6 cellular contexts compared by ENCODE assay signal in the genomic region with DNA sequence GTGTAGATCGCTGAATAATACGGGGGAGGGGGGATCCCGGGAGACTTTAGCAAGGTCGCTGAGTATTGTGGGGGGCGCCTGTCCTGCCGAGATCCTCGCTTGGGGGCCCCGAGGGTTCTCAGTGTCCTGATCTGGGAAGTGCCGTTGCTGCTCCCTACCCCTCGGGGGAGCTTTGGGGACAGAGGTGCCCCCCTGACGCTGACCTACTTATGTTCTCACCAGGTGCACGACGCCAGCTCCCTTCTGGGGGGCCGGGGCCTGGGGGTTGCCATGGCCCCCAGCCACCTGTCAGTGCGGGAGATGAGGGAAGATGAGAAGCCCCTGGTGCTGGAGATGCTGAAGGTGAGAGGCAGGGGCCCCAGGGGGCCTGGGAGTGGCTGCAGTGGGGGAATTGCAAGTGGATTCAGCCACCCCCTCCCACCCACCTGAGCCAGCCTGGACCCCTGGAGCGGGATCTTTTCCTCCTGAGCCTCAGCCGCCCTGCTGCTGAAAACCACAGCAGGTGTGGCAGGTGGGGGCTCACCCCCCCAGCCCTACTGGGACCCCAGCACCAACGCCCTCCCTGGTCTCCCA. TPM values are rescaled to one million over a fixed set of nuclear protein-coding genes. Genes with fewer than 3 reads are reported as not detected.
DNase-seq lines count a peak whose midpoint lies in the region; TF ChIP-seq lines count a peak whose summit lies in the region.

No MANE protein-coding gene starts in this region.

- peak overlapping the region; percentile 97 for H3K27ac Mint-ChIP-seq in HFFc6

- TF ChIP-seq EP300 in neural cell (conservative IDR thresholded peaks at IDR 0.05; ENCODE audit: poor library complexity, severe bottlenecking), result no peak

- H3K9me3 ChIP-seq in neural cell (ENCODE audit: low read length), result no peaks in the 10 kb centered on the region

- peak overlapping the region; percentile 95 for H3K9ac ChIP-seq in neural cell (ENCODE audit: low read length)

- in situ Hi-C loops in astrocyte of the spinal cord (cut with HindIII; ENCODE audit: low sequenced_read_pairs), result no loop called here

- TF ChIP-seq RAD21 in neural cell (conservative IDR thresholded peaks at IDR 0.05), result no peak

- H3K27me3 Mint-ChIP-seq in HFFc6 (ENCODE audit: insufficient read depth), result peaks cover 4% of the 10 kb centered on the region

- H3K9me3 Mint-ChIP-seq in HFFc6, result no peaks in the 10 kb centered on the region

- H3F3A ChIP-seq in neural cell (ENCODE audit: insufficient read depth, low read length, poor library complexity, severe bottlenecking), result no peaks in the 10 kb centered on the region

- DNase-seq in HFFc6 (no peak), astrocyte of the spinal cord (ENCODE audit: low read depth, low spot score) (no peak), pons (ENCODE audit: low spot score) (no peak), 8988T (no peak), AML-193 (lab: John Stamatoyannopoulos, UW) (no peak)

- H3K27ac ChIP-seq in neural cell (ENCODE audit: low read length), result peak overlapping the region; percentile 87

- 0 out of 2 replicates have a peak, but pooled peaks have one; percentile 18 for TF ChIP-seq CTCF in HFFc6 (IDR thresholded peaks at IDR 0.05)
- TF ChIP-seq CTCF in astrocyte of the spinal cord (IDR thresholded peaks at IDR 0.05; ENCODE audit: low read depth, low read length), result no peak
- TF ChIP-seq CTCF in neural cell (IDR thresholded peaks at IDR 0.05; ENCODE audit: poor library complexity, severe bottlenecking), result peak; percentile 22

- H4K20me1 ChIP-seq in neural cell (ENCODE audit: insufficient read depth), result no peaks in the 10 kb centered on the region

- H3K27me3 ChIP-seq in neural cell (ENCODE audit: insufficient read depth, low read depth, low read length), result no peaks in the 10 kb centered on the region

- H3K4me3 Mint-ChIP-seq in HFFc6, result peak overlapping the region; percentile 87

- H3K79me2 ChIP-seq in neural cell (replicated peaks; ENCODE audit: insufficient read depth, low read length), result peaks cover 14% of the 10 kb centered on the region

- H3K4me3 ChIP-seq in astrocyte of the spinal cord (ENCODE audit: low read depth, low read length), result peak overlapping the region; percentile 73
- peak overlapping the region; percentile 90 for H3K4me3 ChIP-seq in neural cell (ENCODE audit: low read length)

- no peaks in the 10 kb centered on the region for H3K36me3 Mint-ChIP-seq in HFFc6 (ENCODE audit: low read depth)

- H3K36me3 ChIP-seq in neural cell (ENCODE audit: insufficient read depth, low read length), result no peaks in the 10 kb centered on the region

- peak overlapping the region; percentile 88 for H3K4me2 ChIP-seq in neural cell (ENCODE audit: low read length)

- peak overlapping the region; percentile 76 for H2AFZ ChIP-seq in neural cell (ENCODE audit: low read depth, low read length)

- no peaks in the 10 kb centered on the region for H3K9me2 ChIP-seq in neural cell (ENCODE audit: insufficient read depth, low read length)

- H3K4me1 Mint-ChIP-seq in HFFc6 (ENCODE audit: low read depth), result peaks cover 27% of the 10 kb centered on the region

TF ChIP-seq in neural cell, 6 proteins besides CTCF, POLR2A, EP300 and RAD21:
- TF ChIP-seq POLR2AphosphoS5 (IDR thresholded peaks at IDR 0.05), result no peak
- no peak for TF ChIP-seq MXI1 (conservative IDR thresholded peaks at IDR 0.05; ENCODE audit: poor library complexity, severe bottlenecking)
- no peak for TF ChIP-seq TAF1 (IDR thresholded peaks at IDR 0.05; ENCODE audit: low read depth)
- TF ChIP-seq EZH2 (IDR thresholded peaks at IDR 0.05; ENCODE audit: borderline replicate concordance, insufficient read depth, low read length, poor library complexity, severe bottlenecking), result no peak
- no peak for TF ChIP-seq SMC3 (conservative IDR thresholded peaks at IDR 0.05; ENCODE audit: poor library complexity)
- TF ChIP-seq, protein P1, sequence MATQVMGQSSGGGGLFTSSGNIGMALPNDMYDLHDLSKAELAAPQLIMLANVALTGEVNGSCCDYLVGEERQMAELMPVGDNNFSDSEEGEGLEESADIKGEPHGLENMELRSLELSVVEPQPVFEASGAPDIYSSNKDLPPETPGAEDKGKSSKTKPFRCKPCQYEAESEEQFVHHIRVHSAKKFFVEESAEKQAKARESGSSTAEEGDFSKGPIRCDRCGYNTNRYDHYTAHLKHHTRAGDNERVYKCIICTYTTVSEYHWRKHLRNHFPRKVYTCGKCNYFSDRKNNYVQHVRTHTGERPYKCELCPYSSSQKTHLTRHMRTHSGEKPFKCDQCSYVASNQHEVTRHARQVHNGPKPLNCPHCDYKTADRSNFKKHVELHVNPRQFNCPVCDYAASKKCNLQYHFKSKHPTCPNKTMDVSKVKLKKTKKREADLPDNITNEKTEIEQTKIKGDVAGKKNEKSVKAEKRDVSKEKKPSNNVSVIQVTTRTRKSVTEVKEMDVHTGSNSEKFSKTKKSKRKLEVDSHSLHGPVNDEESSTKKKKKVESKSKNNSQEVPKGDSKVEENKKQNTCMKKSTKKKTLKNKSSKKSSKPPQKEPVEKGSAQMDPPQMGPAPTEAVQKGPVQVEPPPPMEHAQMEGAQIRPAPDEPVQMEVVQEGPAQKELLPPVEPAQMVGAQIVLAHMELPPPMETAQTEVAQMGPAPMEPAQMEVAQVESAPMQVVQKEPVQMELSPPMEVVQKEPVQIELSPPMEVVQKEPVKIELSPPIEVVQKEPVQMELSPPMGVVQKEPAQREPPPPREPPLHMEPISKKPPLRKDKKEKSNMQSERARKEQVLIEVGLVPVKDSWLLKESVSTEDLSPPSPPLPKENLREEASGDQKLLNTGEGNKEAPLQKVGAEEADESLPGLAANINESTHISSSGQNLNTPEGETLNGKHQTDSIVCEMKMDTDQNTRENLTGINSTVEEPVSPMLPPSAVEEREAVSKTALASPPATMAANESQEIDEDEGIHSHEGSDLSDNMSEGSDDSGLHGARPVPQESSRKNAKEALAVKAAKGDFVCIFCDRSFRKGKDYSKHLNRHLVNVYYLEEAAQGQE (IDR thresholded peaks at IDR 0.05; ENCODE audit: borderline replicate concordance), result no peak

RNA-seq across cellular contexts. Expression of a gene that starts 0.5 kb away (rescaled TPM):
- 10 to 100 TPM; 53.3 to 72.0 (median 61.3) TPM for total RNA-seq in HFFc6 (2021; fragmentation: NEBNext Ultra II Directional; extraction: Animal tissue kit (Norgen Biotek cat#: 25700))
- 129 and 145 TPM in 2 replicates for polyA plus RNA-seq in neural cell
- 31.1 and 39.7 TPM in 2 replicates for polyA minus RNA-seq in neural cell

RNA-seq across cellular contexts. Expression of a gene that starts 2.7 kb away (rescaled TPM):
- total RNA-seq in HFFc6 (2021; fragmentation: NEBNext Ultra II Directional; extraction: Animal tissue kit (Norgen Biotek cat#: 25700)), result 10 to 100 TPM; 47.7 to 59.9 (median 51.9) TPM
- polyA plus RNA-seq in neural cell, result 0.45 and 1.4 TPM in 2 replicates
- polyA minus RNA-seq in neural cell, result 0.81 and 1.5 TPM in 2 replicates

RNA-seq across cellular contexts. Expression of a gene that starts 9.1 kb away (rescaled TPM):
- 10 to 100 TPM in 2 of 6 experiments, 1 to 10 TPM in 4; 8.6 to 11.3 (median 9.5) TPM for total RNA-seq in HFFc6 (2021; fragmentation: NEBNext Ultra II Directional; extraction: Animal tissue kit (Norgen Biotek cat#: 25700))
- polyA plus RNA-seq in neural cell, result 0.37 and 0.68 TPM in 2 replicates
- 1.5 and 1.9 TPM in 2 replicates for polyA minus RNA-seq in neural cell

RNA-seq across cellular contexts. Expression of a gene that starts 21.0 kb away (rescaled TPM):
- not detected for total RNA-seq in HFFc6 (2021; fragmentation: NEBNext Ultra II Directional; extraction: Animal tissue kit (Norgen Biotek cat#: 25700))
- polyA plus RNA-seq in neural cell, result 0.19 and 3.0 TPM in 2 replicates
- polyA minus RNA-seq in neural cell, result not detected in 2 replicates

RNA-seq across cellular contexts. Expression of a gene that starts 24.1 kb away (rescaled TPM):
- total RNA-seq in HFFc6 (2021; fragmentation: NEBNext Ultra II Directional; extraction: Animal tissue kit (Norgen Biotek cat#: 25700)), result 10 to 100 TPM; 60.1 to 81.4 (median 66.8) TPM
- polyA plus RNA-seq in neural cell, result 47.7 and 48.1 TPM in 2 replicates
- 21.8 and 23.4 TPM in 2 replicates for polyA minus RNA-seq in neural cell
